ENCODE assay signal across 8 cellular contexts in the genomic region with DNA sequence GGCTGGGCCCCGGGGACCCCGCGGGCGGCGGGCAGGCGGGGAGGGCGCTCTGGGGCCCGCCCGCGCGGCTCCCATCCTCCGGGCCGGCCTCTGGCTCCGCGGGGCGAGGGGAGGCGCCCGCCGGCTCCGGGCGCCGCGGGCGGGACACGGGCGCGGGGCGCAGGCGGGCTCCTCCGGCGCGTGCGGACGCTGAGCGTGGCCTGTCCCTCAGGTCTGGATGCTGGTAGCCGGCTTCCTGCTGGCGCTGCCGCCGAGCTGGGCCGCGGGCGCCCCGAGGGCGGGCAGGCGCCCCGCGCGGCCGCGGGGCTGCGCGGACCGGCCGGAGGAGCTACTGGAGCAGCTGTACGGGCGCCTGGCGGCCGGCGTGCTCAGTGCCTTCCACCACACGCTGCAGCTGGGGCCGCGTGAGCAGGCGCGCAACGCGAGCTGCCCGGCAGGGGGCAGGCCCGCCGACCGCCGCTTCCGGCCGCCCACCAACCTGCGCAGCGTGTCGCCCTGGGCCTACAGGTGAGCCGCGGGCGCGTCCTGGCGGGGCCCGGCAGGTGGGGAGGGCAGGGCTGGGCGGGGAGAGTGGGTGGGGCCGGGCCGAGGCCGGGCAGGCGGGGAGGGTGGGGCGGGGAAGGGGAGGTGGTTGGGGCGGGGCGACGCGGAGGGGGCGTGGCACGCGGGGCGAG. TPM values are rescaled to one million over a fixed set of nuclear protein-coding genes. Genes with fewer than 3 reads are reported as not detected.
DNase-seq lines count a peak whose midpoint lies in the region; ATAC-seq and TF ChIP-seq lines count a peak whose summit lies in the region.

No MANE protein-coding gene starts in this region.

- H3K4me2 ChIP-seq in BLaER1 treated with 17β-estradiol and CSF1 and Interleukin-3, amounts not matched to agents 10 nM and 100 nM: peak overlapping the region; percentile 88 to 99 (median 96)

- H3K9me3 ChIP-seq in BLaER1 treated with 17β-estradiol and CSF1 and Interleukin-3, amounts not matched to agents 10 nM and 100 nM (replicated peaks in 1 of 11): no peaks in the 10 kb centered on the region
- H3K9me3 ChIP-seq in endodermal cell (ENCODE audit: control insufficient read depth, low read length): no peaks in the 10 kb centered on the region

- in situ Hi-C loops in GM18951 (cut with MboI; ENCODE audit: low sequenced_read_pairs, unreplicated experiment): no loop called here

- 0 to 1% methylated on average over 20 to 82 of the region's 96 CpGs for WGBS in endodermal cell (ENCODE audit: insufficient coverage in 1 of 2, insufficient read length in 1 of 2), 2 experiments

- no peaks in the 10 kb centered on the region for H3K36me3 ChIP-seq in BLaER1 treated with 17β-estradiol and CSF1 and Interleukin-3, amounts not matched to agents 10 nM and 100 nM
- H3K36me3 ChIP-seq in endodermal cell (ENCODE audit: control insufficient read depth, insufficient read depth, low read length): no peaks in the 10 kb centered on the region

- POLR2A ChIA-PET in activated CD8-positive, alpha-beta T cell treated with anti-CD3 and anti-CD28 coated beads, Interleukin-2, amount 10 ng/mL, durations not matched to agents 7 days and 5 days (lab: Charles Lee): interaction anchor here (1.3 kb wide), 1 partner anchor 472 kb away, joined by 4 read pairs; the partner anchor contains the start of genes MRPL57 and SKA3

- peaks cover 15% of the 10 kb centered on the region for H3K4me1 Mint-ChIP-seq in activated CD8-positive, alpha-beta T cell treated with anti-CD3 and anti-CD28 coated beads, Interleukin-2, amount 10 ng/mL, durations not matched to agents 7 days and 5 days (ENCODE audit: low read depth)
- no peaks in the 10 kb centered on the region for H3K4me1 Mint-ChIP-seq in endodermal cell

- TF ChIP-seq CTCF in endodermal cell (conservative IDR thresholded peaks at IDR 0.05): peak; percentile 69

- ATAC-seq in HG03108 (IDR thresholded peaks at IDR 0.05; ENCODE audit: unreplicated experiment): peak; percentile 91
- ATAC-seq in activated CD8-positive, alpha-beta T cell treated with anti-CD3 and anti-CD28 coated beads, Interleukin-2, amount 10 ng/mL, durations not matched to agents 7 days and 5 days: peak; percentile 90

- no peaks in the 10 kb centered on the region for H3K9me3 Mint-ChIP-seq in activated CD8-positive, alpha-beta T cell treated with anti-CD3 and anti-CD28 coated beads, Interleukin-2, amount 10 ng/mL, durations not matched to agents 7 days and 5 days (ENCODE audit: insufficient read depth)
- no peaks in the 10 kb centered on the region for H3K9me3 Mint-ChIP-seq in endodermal cell

- no peaks in the 10 kb centered on the region for H4K20me1 ChIP-seq in BLaER1 treated with 17β-estradiol and CSF1 and Interleukin-3, amounts not matched to agents 10 nM and 100 nM

- no peak overlapping the region for H3K27ac Mint-ChIP-seq in activated CD8-positive, alpha-beta T cell treated with anti-CD3 and anti-CD28 coated beads, Interleukin-2, amount 10 ng/mL, durations not matched to agents 7 days and 5 days
- H3K27ac Mint-ChIP-seq in endodermal cell: no peak overlapping the region

- peaks cover 22% of the 10 kb centered on the region for H3K27me3 Mint-ChIP-seq in activated CD8-positive, alpha-beta T cell treated with anti-CD3 and anti-CD28 coated beads, Interleukin-2, amount 10 ng/mL, durations not matched to agents 7 days and 5 days (ENCODE audit: low read depth)
- peaks cover 62% of the 10 kb centered on the region for H3K27me3 Mint-ChIP-seq in endodermal cell (ENCODE audit: insufficient read depth)

- CTCF ChIA-PET in activated CD8-positive, alpha-beta T cell treated with anti-CD3 and anti-CD28 coated beads, Interleukin-2, amount 10 ng/mL, durations not matched to agents 7 days and 5 days (lab: Charles Lee): interaction anchor here (0.6 to 2.3 kb wide), 8 partner anchors 18 to 356 kb away, joined by 3 to 11 read pairs (median 4); no protein-coding TSS in a partner anchor

- H3K27ac ChIP-seq in BLaER1 treated with 17β-estradiol and CSF1 and Interleukin-3, amounts not matched to agents 10 nM and 100 nM: peak overlapping the region in 10 of 11 experiments; percentile 73 to 84 (median 82); a peak in 21 of 22 replicates
- H3K27ac ChIP-seq in endodermal cell (ENCODE audit: low read depth, low read length): no peak overlapping the region

- peak overlapping the region; percentile 66 to 89 (median 81) for H3K4me3 ChIP-seq in BLaER1 treated with 17β-estradiol and CSF1 and Interleukin-3, amounts not matched to agents 10 nM and 100 nM
- H3K4me3 ChIP-seq in endodermal cell (ENCODE audit: low read length): no peak overlapping the region

- TF ChIP-seq POLR2A in GM18951 (IDR thresholded peaks at IDR 0.05; ENCODE audit: extremely low read depth, insufficient read depth, insufficient read length): peak; percentile 49

- DNase-seq in NCI-H748 treated with DMSO at 0.1 percent for 48 hours (lab: John Stamatoyannopoulos, UW): peak; percentile 81
- peak; percentile 81 for DNase-seq in activated CD8-positive, alpha-beta T cell treated with anti-CD3 and anti-CD28 coated beads, Interleukin-2, amount 10 ng/mL, durations not matched to agents 7 days and 5 days
- peak; percentile 92 for DNase-seq in endodermal cell
- peak; percentile 28 for DNase-seq in middle frontal gyrus (ENCODE audit: extremely low spot score, low spot score)
- peak; percentile 66 for DNase-seq in stimulated activated CD8-positive, alpha-beta memory T cell treated with anti-CD3 and anti-CD28 coated beads, Interleukin-4, amount 100 ng/mL, for 24 hours (ENCODE audit: low read depth)

- H3K9ac ChIP-seq in BLaER1 treated with 17β-estradiol and CSF1 and Interleukin-3, amounts not matched to agents 10 nM and 100 nM: peak overlapping the region; percentile 73 to 92 (median 87)
- H3K9ac ChIP-seq in endodermal cell (ENCODE audit: extremely low read depth, low read length, poor library complexity, severe bottlenecking): no peak overlapping the region

- H3K4me3 Mint-ChIP-seq in activated CD8-positive, alpha-beta T cell treated with anti-CD3 and anti-CD28 coated beads, Interleukin-2, amount 10 ng/mL, durations not matched to agents 7 days and 5 days: no peak overlapping the region
- peak overlapping the region; percentile 81 for H3K4me3 Mint-ChIP-seq in endodermal cell

- no peaks in the 10 kb centered on the region for H3K36me3 Mint-ChIP-seq in activated CD8-positive, alpha-beta T cell treated with anti-CD3 and anti-CD28 coated beads, Interleukin-2, amount 10 ng/mL, durations not matched to agents 7 days and 5 days (ENCODE audit: low read depth)
- H3K36me3 Mint-ChIP-seq in endodermal cell (ENCODE audit: low read depth): no peaks in the 10 kb centered on the region

- peaks cover 0 to 13% (median 6%) of the 10 kb centered on the region in 11 experiments; a peak in 7 of 22 replicates for H3K27me3 ChIP-seq in BLaER1 treated with 17β-estradiol and CSF1 and Interleukin-3, amounts not matched to agents 10 nM and 100 nM
- H3K27me3 ChIP-seq in endodermal cell (ENCODE audit: control insufficient read depth, insufficient read depth, low read length, poor library complexity, severe bottlenecking): peaks cover 30% of the 10 kb centered on the region

- peaks cover 16 to 22% (median 18%) of the 10 kb centered on the region in 10 experiments for H3K4me1 ChIP-seq in BLaER1 treated with 17β-estradiol and CSF1 and Interleukin-3, amounts not matched to agents 10 nM and 100 nM
- H3K4me1 ChIP-seq in endodermal cell (ENCODE audit: control insufficient read depth, insufficient read depth, low read length): peaks cover 5% of the 10 kb centered on the region

RNA-seq across cellular contexts. Expression of gene IL17D, which starts 0.4 kb away (rescaled TPM):
- under 1 TPM; 0.13 to 0.18 TPM for total RNA-seq in activated CD8-positive, alpha-beta T cell treated with anti-CD3 and anti-CD28 coated beads, Interleukin-2, amount 10 ng/mL, durations not matched to agents 7 days and 5 days
- total RNA-seq in endodermal cell: under 1 TPM; 0.33 to 0.88 TPM
- polyA plus RNA-seq in endodermal cell (2013, experiment 1 of 2): 1.5 TPM
- polyA plus RNA-seq in endodermal cell (2013, experiment 2 of 2): 0.95 TPM

Comparison
In these comparisons a context has a peak if more than half of its experiments do, and no peak if none do; other contexts are left out.
1. DNase-seq: peak in every context shown above with its lines; median percentile 92 in endodermal cell; 81 in NCI-H748 treated with DMSO at 0.1 percent for 48 hours; 81 in activated CD8-positive, alpha-beta T cell treated with anti-CD3 and anti-CD28 coated beads, Interleukin-2, amount 10 ng/mL, durations not matched to agents 7 days and 5 days; 66 in stimulated activated CD8-positive, alpha-beta memory T cell treated with anti-CD3 and anti-CD28 coated beads, Interleukin-4, amount 100 ng/mL, for 24 hours; 28 in middle frontal gyrus.